15 cellular contexts compared by ENCODE assay signal in the genomic region with DNA sequence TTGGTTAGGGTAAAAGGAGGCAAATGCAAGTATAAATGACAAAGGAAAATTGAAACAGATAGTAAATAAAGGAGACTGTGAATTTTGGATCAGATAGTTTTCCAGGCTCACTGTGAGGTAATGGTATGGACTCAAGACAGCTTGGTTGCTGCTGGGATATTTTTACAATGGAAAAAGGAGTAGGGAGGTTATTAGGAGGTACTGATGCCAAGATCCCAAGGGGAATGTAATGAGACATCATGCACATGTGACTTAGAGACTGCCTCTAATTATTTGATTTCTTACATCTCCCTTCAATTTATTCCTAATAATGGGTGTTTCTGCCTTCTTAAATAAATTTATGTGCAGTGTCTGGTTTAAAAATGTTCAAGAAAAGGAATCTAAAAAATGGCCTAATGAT.
"Had no signal": no experiment of that assay in that cellular context is flagged by ENCODE, and none has a peak within 500 bp of the region (broad histone marks: within the 10 kb centered on the region; RNA-seq: fewer than 3 reads in every experiment).

No MANE protein-coding gene starts in this region.

- H3K27ac Mint-ChIP-seq: activated T-cell treated with anti-CD3 and anti-CD28 coated beads, Interleukin-2, amount 50 U/mL, for 72 hours; stimulated activated effector memory CD8-positive, alpha-beta T cell treated with anti-CD3 and anti-CD28 coated beads, Interleukin-12 subunit alpha, Interleukin-12 subunit beta, amount 100 ng/mL, for 72 hours; T-helper 1 cell treated with Interleukin-12 subunit alpha and Interleukin-12 subunit beta and Interleukin-4 antibody, amounts not matched to agents 30 μg/mL and 1 μg/mL, for 36 hours had no signal

- H3K36me3 ChIP-seq: ascending aorta, WERI-Rb-1 had no signal

- H3K27me3 ChIP-seq: ascending aorta had no signal

- H3K27me3 Mint-ChIP-seq: naive thymus-derived CD8-positive, alpha-beta T cell had no signal

- H3K4me3 ChIP-seq: ascending aorta, coronary artery had no signal

- H3K4me1 ChIP-seq: ascending aorta had no signal

- DNase-seq: activated CD4-positive, alpha-beta T cell treated with anti-CD3 and anti-CD28 coated beads for 1 hour; activated CD4-positive, alpha-beta T cell treated with anti-CD3 and anti-CD28 coated beads, Interleukin-2, amount 50 U/mL, for 4 hours; activated effector memory CD4-positive, alpha-beta T cell treated with anti-CD3 and anti-CD28 coated beads, Interleukin-2, amount 50 U/mL, for 16 hours; activated naive CD4-positive, alpha-beta T cell treated with anti-CD3 and anti-CD28 coated beads, Interleukin-2, amount 50 U/mL, for 16 hours; activated T-cell treated with anti-CD3 and anti-CD28 coated beads, Interleukin-2, amount 50 U/mL, for 72 hours; left cardiac atrium; mesendoderm; naive thymus-derived CD8-positive, alpha-beta T cell; stimulated activated CD4-positive, alpha-beta T cell treated with anti-CD3 and anti-CD28 coated beads, Interleukin-4, amount 100 ng/mL, for 24 hours; WERI-Rb-1 had no signal

- H3K9me3 ChIP-seq: ascending aorta had no signal

- H3K4me3 Mint-ChIP-seq: activated T-cell treated with anti-CD3 and anti-CD28 coated beads, Interleukin-2, amount 50 U/mL, for 72 hours; stimulated activated effector memory CD8-positive, alpha-beta T cell treated with anti-CD3 and anti-CD28 coated beads, Interleukin-12 subunit alpha, Interleukin-12 subunit beta, amount 100 ng/mL, for 72 hours; T-helper 1 cell treated with Interleukin-12 subunit alpha and Interleukin-12 subunit beta and Interleukin-4 antibody, amounts not matched to agents 30 μg/mL and 1 μg/mL, for 36 hours had no signal

- ATAC-seq: activated T-cell treated with anti-CD3 and anti-CD28 coated beads, Interleukin-2, amount 50 U/mL, for 72 hours; left cardiac atrium; naive thymus-derived CD8-positive, alpha-beta T cell; sciatic nerve; stimulated activated effector memory CD8-positive, alpha-beta T cell treated with anti-CD3 and anti-CD28 coated beads, Interleukin-12 subunit alpha, Interleukin-12 subunit beta, amount 100 ng/mL, for 72 hours had no signal
